Comparison of ENCODE assay signal across 1 cellular context in genomic region chr15:74787251-74788041, GRCh38.
A peak's percentile ranks its signal among the peaks of the same experiment; 100 is the strongest.
TF ChIP-seq lines count a peak whose summit lies in the region.

No MANE protein-coding gene starts in this region.

TF ChIP-seq in K562, 482 proteins besides CTCF, POLR2A, EP300 and RAD21 (continued from another document):
- TF ChIP-seq ARID3A (IDR thresholded peaks at IDR 0.05; ENCODE audit: borderline replicate concordance, low read depth, low read length) (no peak), MGA (IDR thresholded peaks at IDR 0.05) (no peak), SAFB (IDR thresholded peaks at IDR 0.05; ENCODE audit: borderline replicate concordance, low read depth, low read length) (no peak), NR1H2 (CRISPR knock-in tag; IDR thresholded peaks at IDR 0.05) (no peak), GABPB1 (CRISPR knock-in tag; IDR thresholded peaks at IDR 0.05) (0 out of 2 replicates have a peak, but pooled peaks have one; percentile 37), RBFOX2 (IDR thresholded peaks at IDR 0.05; ENCODE audit: low read depth, low read length) (peak; percentile 33), SLC30A9 (CRISPR knock-in tag; IDR thresholded peaks at IDR 0.05) (no peak), ZNF134 (CRISPR knock-in tag; conservative IDR thresholded peaks at IDR 0.05) (no peak), HNRNPH1 (optimal IDR thresholded peaks at IDR 0.05; ENCODE audit: low read depth, low read length) (no peak), CTBP1 (IDR thresholded peaks at IDR 0.05; ENCODE audit: borderline replicate concordance) (peak; percentile 86), CTCFL (IDR thresholded peaks at IDR 0.05; ENCODE audit: borderline replicate concordance, insufficient read depth, low read depth, low read length, poor library complexity, severe bottlenecking) (peak; percentile 72), TFAP4 (CRISPR knock-in tag; IDR thresholded peaks at IDR 0.05; ENCODE audit: borderline replicate concordance) (peak; percentile 42; the same call in 1 of the 2 replicates), L3MBTL2 (IDR thresholded peaks at IDR 0.05) (0 out of 2 replicates have a peak, but pooled peaks have one; percentile 16), RBBP5 (IDR thresholded peaks at IDR 0.05; ENCODE audit: borderline replicate concordance, insufficient read depth, low read length, poor library complexity, severe bottlenecking) (no peak), TCF7 (IDR thresholded peaks at IDR 0.05; ENCODE audit: borderline replicate concordance) (no peak), CREM (IDR thresholded peaks at IDR 0.05; ENCODE audit: low read depth) (peak; percentile 50; the same call in 1 of the 2 replicates), ZNF239 (CRISPR knock-in tag; IDR thresholded peaks at IDR 0.05) (no peak), NRF1 (conservative IDR thresholded peaks at IDR 0.05 in 1 of 2, IDR thresholded peaks at IDR 0.05 in 1 of 2) (peak in 1 of 2 experiments; percentile 18; a peak in 3 of 4 replicates), TEAD2 (tag; IDR thresholded peaks at IDR 0.05) (no peak), MBD1 (CRISPR knock-in tag; IDR thresholded peaks at IDR 0.05) (no peak), KLF1 (tag; IDR thresholded peaks at IDR 0.05) (no peak), SMARCA5 (IDR thresholded peaks at IDR 0.05) (no peak), PTBP1 (IDR thresholded peaks at IDR 0.05; ENCODE audit: low read depth, low read length) (no peak), KAT7 (CRISPR knock-in tag; IDR thresholded peaks at IDR 0.05; ENCODE audit: borderline replicate concordance) (no peak), RCOR1 (IDR thresholded peaks at IDR 0.05; ENCODE audit: borderline replicate concordance in 1 of 2, low read depth in 2 of 2, low read length in 2 of 2) (peak in 1 of 2 experiments; percentile 89; a peak in 2 of 4 replicates)
TF ChIP-seq in K562: peak in this region for 20.
